In the genomic region with DNA sequence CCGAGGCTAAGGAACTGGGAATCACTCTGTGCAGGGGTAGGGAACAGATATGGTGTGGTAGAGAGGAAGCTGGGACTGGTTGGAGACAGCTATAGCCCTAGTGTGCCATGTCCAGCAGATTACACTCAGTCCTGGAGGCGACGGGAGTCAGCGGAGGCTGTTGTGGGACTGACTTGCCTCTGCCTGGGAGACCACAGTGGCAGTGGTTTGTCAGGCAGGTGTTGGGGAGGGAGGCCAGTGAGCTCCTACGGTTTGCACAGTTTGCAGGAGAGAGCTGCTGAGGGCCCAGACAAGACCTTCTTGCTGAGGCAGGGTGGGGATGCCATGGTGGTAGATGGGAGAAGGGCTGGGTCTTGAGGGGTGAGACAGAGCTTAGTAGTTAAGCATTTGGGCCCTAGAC, we compare ENCODE assay signal across 11 cellular contexts. TPM values are rescaled to one million over a fixed set of nuclear protein-coding genes. Genes with fewer than 3 reads are reported as not detected.
DNase-seq lines count a peak whose midpoint lies in the region; ATAC-seq and TF ChIP-seq lines count a peak whose summit lies in the region.
"Had no signal": no experiment of that assay in that cellular context is flagged by ENCODE, and none has a peak within 500 bp of the region (broad histone marks: within the 10 kb centered on the region; RNA-seq: fewer than 3 reads in every experiment).

No MANE protein-coding gene starts in this region.

- 70 to 85% methylated on average over 5 of the region's 5 CpGs for WGBS in testis, 2 donors

- CTCF ChIA-PET in activated naive CD4-positive, alpha-beta T cell treated with anti-CD3 and anti-CD28 coated beads, Interleukin-2, amount 10 ng/mL, durations not matched to agents 7 days and 5 days (lab: Charles Lee): interaction anchor here (0.9 to 12.7 kb wide), 5 partner anchors 15 to 151 kb away, joined by 3 to 240 read pairs (median 4); no protein-coding TSS in a partner anchor

- no peak for TF ChIP-seq CTCF in testis (IDR thresholded peaks at IDR 0.05)

- peak overlapping the region; percentile 84 for H3K4me3 Mint-ChIP-seq in activated naive CD4-positive, alpha-beta T cell treated with anti-CD3 and anti-CD28 coated beads, Interleukin-2, amount 10 ng/mL, durations not matched to agents 7 days and 5 days
- peak overlapping the region; percentile 81 for H3K4me3 Mint-ChIP-seq in activated T-helper 17 cell treated with anti-CD3 and anti-CD28 coated beads, Interleukin-2, amount 50 U/mL, for 72 hours
- no peak overlapping the region for H3K4me3 Mint-ChIP-seq in memory B cell

- peak overlapping the region; percentile 59 for H3K27ac ChIP-seq in substantia nigra (ENCODE audit: low read depth, low read length, poor library complexity, severe bottlenecking)
- no peak overlapping the region for H3K27ac ChIP-seq in testis
- H3K27ac ChIP-seq: pancreas, WERI-Rb-1 had no signal

- H3K4me1 Mint-ChIP-seq in activated naive CD4-positive, alpha-beta T cell treated with anti-CD3 and anti-CD28 coated beads, Interleukin-2, amount 10 ng/mL, durations not matched to agents 7 days and 5 days: peaks cover 76% of the 10 kb centered on the region
- peaks cover 64% of the 10 kb centered on the region for H3K4me1 Mint-ChIP-seq in activated T-helper 17 cell treated with anti-CD3 and anti-CD28 coated beads, Interleukin-2, amount 50 U/mL, for 72 hours
- peaks cover 55% of the 10 kb centered on the region for H3K4me1 Mint-ChIP-seq in memory B cell

- TF ChIP-seq POLR2A in testis (IDR thresholded peaks at IDR 0.05): no peak

- H3K27me3 Mint-ChIP-seq in activated naive CD4-positive, alpha-beta T cell treated with anti-CD3 and anti-CD28 coated beads, Interleukin-2, amount 10 ng/mL, durations not matched to agents 7 days and 5 days: no peaks in the 10 kb centered on the region
- H3K27me3 Mint-ChIP-seq in activated T-helper 17 cell treated with anti-CD3 and anti-CD28 coated beads, Interleukin-2, amount 50 U/mL, for 72 hours: no peaks in the 10 kb centered on the region
- no peaks in the 10 kb centered on the region for H3K27me3 Mint-ChIP-seq in memory B cell

- H3K27ac Mint-ChIP-seq in activated naive CD4-positive, alpha-beta T cell treated with anti-CD3 and anti-CD28 coated beads, Interleukin-2, amount 10 ng/mL, durations not matched to agents 7 days and 5 days: peak overlapping the region; percentile 92
- H3K27ac Mint-ChIP-seq in activated T-helper 17 cell treated with anti-CD3 and anti-CD28 coated beads, Interleukin-2, amount 50 U/mL, for 72 hours: peak overlapping the region; percentile 75
- H3K27ac Mint-ChIP-seq in memory B cell: peak overlapping the region; percentile 41

- no peaks in the 10 kb centered on the region for H3K9me3 ChIP-seq in testis
- H3K9me3 ChIP-seq: pancreas had no signal

- H3K36me3 ChIP-seq in testis (ENCODE audit: low read depth, missing control alignments): no peaks in the 10 kb centered on the region
- H3K36me3 ChIP-seq: pancreas had no signal

- H3K9me3 Mint-ChIP-seq in activated naive CD4-positive, alpha-beta T cell treated with anti-CD3 and anti-CD28 coated beads, Interleukin-2, amount 10 ng/mL, durations not matched to agents 7 days and 5 days: no peaks in the 10 kb centered on the region
- H3K9me3 Mint-ChIP-seq in activated T-helper 17 cell treated with anti-CD3 and anti-CD28 coated beads, Interleukin-2, amount 50 U/mL, for 72 hours: no peaks in the 10 kb centered on the region
- no peaks in the 10 kb centered on the region for H3K9me3 Mint-ChIP-seq in memory B cell

- intact Hi-C loops in testis (cut with DNase I; ENCODE audit: low total_unique reads): no loop called here

- no peaks in the 10 kb centered on the region for H3K27me3 ChIP-seq in testis
- H3K27me3 ChIP-seq: pancreas had no signal

- no peak for ATAC-seq in activated T-helper 17 cell treated with anti-CD3 and anti-CD28 coated beads, Interleukin-2, amount 50 U/mL, for 72 hours (replicated peaks)
- no peak for ATAC-seq in memory B cell (ENCODE audit: low read depth)
- ATAC-seq: pancreas had no signal

- peaks cover 39% of the 10 kb centered on the region for H3K4me1 ChIP-seq in testis

- peaks cover 74% of the 10 kb centered on the region for H3K36me3 Mint-ChIP-seq in activated naive CD4-positive, alpha-beta T cell treated with anti-CD3 and anti-CD28 coated beads, Interleukin-2, amount 10 ng/mL, durations not matched to agents 7 days and 5 days
- peaks cover 91% of the 10 kb centered on the region for H3K36me3 Mint-ChIP-seq in activated T-helper 17 cell treated with anti-CD3 and anti-CD28 coated beads, Interleukin-2, amount 50 U/mL, for 72 hours (ENCODE audit: low read depth)
- H3K36me3 Mint-ChIP-seq in memory B cell: no peaks in the 10 kb centered on the region

- H3K4me3 ChIP-seq in testis: no peak overlapping the region
- H3K4me3 ChIP-seq: pancreas had no signal

- no peak for DNase-seq in activated naive CD4-positive, alpha-beta T cell treated with anti-CD3 and anti-CD28 coated beads, Interleukin-2, amount 10 ng/mL, durations not matched to agents 7 days and 5 days
- DNase-seq in activated naive CD4-positive, alpha-beta T cell treated with Interleukin-2 at 50 U/mL for 16 hours: no peak
- DNase-seq in memory B cell (ENCODE audit: low spot score in 2 of 2): no peak
- DNase-seq in substantia nigra (lab: John Stamatoyannopoulos, UW): no peak
- DNase-seq in 8988T: no peak
- DNase-seq in DMS79 treated with DMSO at 0.1 percent for 48 hours (lab: John Stamatoyannopoulos, UW): no peak
- no peak for DNase-seq in testis
- DNase-seq: amygdala, pancreas, WERI-Rb-1 had no signal

RNA-seq across cellular contexts. Expression of a gene that starts 4.9 kb away (rescaled TPM):
- total RNA-seq in activated T-helper 17 cell treated with anti-CD3 and anti-CD28 coated beads, Interleukin-2, amount 50 U/mL, for 72 hours: 100 to 1,000 TPM; 184 to 628 TPM
- 100 to 1,000 TPM; 184 to 186 TPM for total RNA-seq in testis
- polyA plus RNA-seq in testis (ENCODE audit: insufficient read depth, low read depth, low replicate concordance): 118 TPM

Comparison
In these comparisons a context has a peak if more than half of its experiments do, and no peak if none do; other contexts are left out.
1. H3K27ac Mint-ChIP-seq: peak in every context shown above with its lines; median percentile 92 in activated naive CD4-positive, alpha-beta T cell treated with anti-CD3 and anti-CD28 coated beads, Interleukin-2, amount 10 ng/mL, durations not matched to agents 7 days and 5 days; 75 in activated T-helper 17 cell treated with anti-CD3 and anti-CD28 coated beads, Interleukin-2, amount 50 U/mL, for 72 hours; 41 in memory B cell.